In the genomic region with DNA sequence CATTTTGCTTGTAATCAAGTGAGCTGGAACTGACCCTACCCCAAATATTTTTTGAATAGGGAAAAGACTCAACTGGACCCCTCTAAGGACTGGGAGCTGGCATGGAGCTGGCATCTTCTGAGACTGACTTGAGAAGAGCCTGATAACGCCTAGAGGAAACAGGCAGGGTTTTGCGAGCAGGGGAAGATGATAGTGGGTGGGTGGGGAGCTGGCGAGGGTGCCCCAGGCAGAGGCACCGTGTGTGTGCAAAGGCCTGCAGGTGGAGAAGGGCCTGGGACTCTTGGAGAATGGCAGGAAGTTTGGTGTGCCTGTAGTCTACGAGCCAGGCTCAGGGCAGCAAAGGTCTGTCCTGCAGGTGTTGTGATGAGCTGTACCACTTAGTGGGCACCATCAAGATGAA, we compare ENCODE assay signal across 26 cellular contexts. TPM values are rescaled to one million over a fixed set of nuclear protein-coding genes. Genes with fewer than 3 reads are reported as not detected.
DNase-seq lines count a peak whose midpoint lies in the region; ATAC-seq and TF ChIP-seq lines count a peak whose summit lies in the region.
"Had no signal": no experiment of that assay in that cellular context is flagged by ENCODE, and none has a peak within 500 bp of the region (broad histone marks: within the 10 kb centered on the region; RNA-seq: fewer than 3 reads in every experiment).

No MANE protein-coding gene starts in this region.

- no peak overlapping the region for H3K27ac Mint-ChIP-seq in MCF 10A (ENCODE audit: low read depth, unreplicated experiment)
- H3K27ac Mint-ChIP-seq: activated CD4-positive, alpha-beta T cell treated with anti-CD3 and anti-CD28 coated beads, Interleukin-2, amount 10 ng/mL, durations not matched to agents 7 days and 5 days; activated CD8-positive, alpha-beta memory T cell treated with anti-CD3 and anti-CD28 coated beads, Interleukin-2, amount 10 ng/mL, durations not matched to agents 7 days and 5 days; CD4-positive, alpha-beta T cell; neural progenitor cell; T-helper 2 cell treated with Interferon-gamma antibody and Interleukin-4, amounts not matched to agents 5 μg/mL and 100 μg/mL, for 36 hours had no signal

- DNase-seq in breast epithelium (ENCODE audit: low spot score in 2 of 2) (no peak), MCF 10A (ENCODE audit: unreplicated experiment) (no peak), fibroblast of mammary gland (ENCODE audit: low read depth) (peak; percentile 19), prostate gland (ENCODE audit: low spot score) (no peak), transverse colon (no peak), NCI-H345 treated with DMSO at 0.1 percent for 48 hours (lab: John Stamatoyannopoulos, UW; ENCODE audit: unreplicated experiment) (no peak)
- DNase-seq: activated CD4-positive, alpha-beta T cell treated with anti-CD3 and anti-CD28 coated beads, Interleukin-2, amount 10 ng/mL, durations not matched to agents 7 days and 5 days; activated CD8-positive, alpha-beta memory T cell treated with anti-CD3 and anti-CD28 coated beads, Interleukin-2, amount 10 ng/mL, durations not matched to agents 7 days and 5 days; activated naive CD4-positive, alpha-beta T cell treated with anti-CD3 and anti-CD28 coated beads, Interleukin-2, amount 50 U/mL, for 16 hours; CD4-positive, alpha-beta T cell; hypothalamus; NCI-H1092 treated with DMSO at 0.1 percent for 48 hours; NCI-H1930; NCI-H345; stimulated activated CD4-positive, alpha-beta T cell treated with anti-CD3 and anti-CD28 coated beads, Interleukin-4, amount 100 ng/mL, for 24 hours; stimulated activated naive CD4-positive, alpha-beta T cell; WERI-Rb-1 had no signal

- H3K4me1 Mint-ChIP-seq in MCF 10A (ENCODE audit: insufficient read depth, unreplicated experiment): peaks cover 6% of the 10 kb centered on the region

- in situ Hi-C loops in transverse colon (cut with MboI; ENCODE audit: low pct_ligation_motif_present in 1 of 4, low pct_unique_long_range_greater_than_20kb in 1 of 4, low sequenced_read_pairs in 3 of 4): no loop called here

- H3K9me3 ChIP-seq in breast epithelium (no peaks in the 10 kb centered on the region), prostate gland (no peaks in the 10 kb centered on the region), transverse colon (no peaks in the 10 kb centered on the region)
- H3K9me3 ChIP-seq: ascending aorta, tibial artery had no signal

- H3K4me1 ChIP-seq in breast epithelium (peaks cover 0 to 5% of the 10 kb centered on the region in 2 donors), prostate gland (replicated peaks) (peaks cover 7% of the 10 kb centered on the region), transverse colon (peaks cover 20 to 63% (median 36%) of the 10 kb centered on the region in 4 donors)
- H3K4me1 ChIP-seq: neural progenitor cell had no signal

- H3K27ac ChIP-seq in breast epithelium: peak overlapping the region; percentile 75 to 89
- H3K27ac ChIP-seq in prostate gland: peak overlapping the region; percentile 85
- H3K27ac ChIP-seq in transverse colon: peak overlapping the region; percentile 83 to 97 (median 92)
- H3K27ac ChIP-seq: 22Rv1, ascending aorta, HL-60, neural progenitor cell, WERI-Rb-1 had no signal

- H3K27me3 ChIP-seq in breast epithelium (no peaks in the 10 kb centered on the region), prostate gland (replicated peaks; ENCODE audit: insufficient read depth) (no peaks in the 10 kb centered on the region), transverse colon (peaks cover 31% of the 10 kb centered on the region)
- H3K27me3 ChIP-seq: ascending aorta had no signal

- POLR2A ChIA-PET in MCF 10A (lab: Yijun Ruan, JAX): no interaction called here

- TF ChIP-seq POLR2A in breast epithelium (IDR thresholded peaks at IDR 0.05): no peak
- no peak for TF ChIP-seq POLR2A in prostate gland (IDR thresholded peaks at IDR 0.05)
- no peak for TF ChIP-seq POLR2A in transverse colon (IDR thresholded peaks at IDR 0.05)

- no peaks in the 10 kb centered on the region for H3K36me3 Mint-ChIP-seq in MCF 10A (ENCODE audit: insufficient read depth, unreplicated experiment)
- H3K36me3 Mint-ChIP-seq: activated CD8-positive, alpha-beta memory T cell treated with anti-CD3 and anti-CD28 coated beads, Interleukin-2, amount 10 ng/mL, durations not matched to agents 7 days and 5 days; neural progenitor cell had no signal

- no peaks in the 10 kb centered on the region for H3K9me3 Mint-ChIP-seq in MCF 10A (ENCODE audit: unreplicated experiment)
- H3K9me3 Mint-ChIP-seq: activated CD4-positive, alpha-beta T cell treated with anti-CD3 and anti-CD28 coated beads, Interleukin-2, amount 10 ng/mL, durations not matched to agents 7 days and 5 days; CD4-positive, alpha-beta T cell; central memory CD8-positive, alpha-beta T cell; neural progenitor cell; T-helper 2 cell treated with Interferon-gamma antibody and Interleukin-4, amounts not matched to agents 5 μg/mL and 100 μg/mL, for 36 hours had no signal

- H3K4me3 ChIP-seq in breast epithelium (peak overlapping the region in 2 of 3 donors; percentile 74 to 83), fibroblast of mammary gland (ENCODE audit: control insufficient read depth, low read depth, low read length) (no peak overlapping the region), prostate gland (no peak overlapping the region), transverse colon (peak overlapping the region in 1 of 4 donors; percentile 61)
- H3K4me3 ChIP-seq: ascending aorta, neural progenitor cell, tibial artery had no signal

- no peaks in the 10 kb centered on the region for H3K36me3 ChIP-seq in breast epithelium
- no peaks in the 10 kb centered on the region for H3K36me3 ChIP-seq in prostate gland
- no peaks in the 10 kb centered on the region for H3K36me3 ChIP-seq in transverse colon
- H3K36me3 ChIP-seq: ascending aorta, neural progenitor cell, tibial artery, WERI-Rb-1 had no signal

- intact Hi-C loops in breast epithelium (cut with DNase I; ENCODE audit: low total_unique reads): no loop called here
- intact Hi-C loops in MCF 10A (cut with micrococcal nuclease): no loop called here
- intact Hi-C loops in prostate gland (cut with DNase I): loop anchor here (5.0 to 10.0 kb wide), 2 partner anchors 88 to 519 kb away; no protein-coding TSS in a partner anchor
- intact Hi-C loops in transverse colon (cut with DNase I; ENCODE audit: low total_unique reads): no loop called here

- no peak for TF ChIP-seq EP300 in transverse colon (IDR thresholded peaks at IDR 0.05; ENCODE audit: low read depth)

- no peak overlapping the region for H3K4me3 Mint-ChIP-seq in MCF 10A (ENCODE audit: unreplicated experiment)
- H3K4me3 Mint-ChIP-seq: activated CD4-positive, alpha-beta T cell treated with anti-CD3 and anti-CD28 coated beads, Interleukin-2, amount 10 ng/mL, durations not matched to agents 7 days and 5 days; activated CD8-positive, alpha-beta memory T cell treated with anti-CD3 and anti-CD28 coated beads, Interleukin-2, amount 10 ng/mL, durations not matched to agents 7 days and 5 days; CD4-positive, alpha-beta T cell; central memory CD8-positive, alpha-beta T cell; neural progenitor cell; T-helper 2 cell treated with Interferon-gamma antibody and Interleukin-4, amounts not matched to agents 5 μg/mL and 100 μg/mL, for 36 hours had no signal

- CTCF ChIA-PET in MCF 10A (lab: Yijun Ruan, JAX): interaction anchor here (0.6 kb wide), 1 partner anchor 194 kb away, joined by 4 read pairs; no protein-coding TSS in a partner anchor

- ATAC-seq in HG02840 (IDR thresholded peaks at IDR 0.05; ENCODE audit: low FRiP score, unreplicated experiment) (no peak), GM21529 (IDR thresholded peaks at IDR 0.05; ENCODE audit: unreplicated experiment) (no peak)
- ATAC-seq: activated CD8-positive, alpha-beta memory T cell treated with anti-CD3 and anti-CD28 coated beads, Interleukin-2, amount 10 ng/mL, durations not matched to agents 7 days and 5 days had no signal

- no peak for TF ChIP-seq CTCF in breast epithelium (IDR thresholded peaks at IDR 0.05)
- no peak for TF ChIP-seq CTCF in MCF 10A (IDR thresholded peaks at IDR 0.05; ENCODE audit: unreplicated experiment)
- no peak for TF ChIP-seq CTCF in fibroblast of mammary gland (conservative IDR thresholded peaks at IDR 0.05; ENCODE audit: control insufficient read depth, insufficient read depth, low read depth, low read length)
- TF ChIP-seq CTCF in prostate gland (IDR thresholded peaks at IDR 0.05): no peak
- no peak for TF ChIP-seq CTCF in transverse colon (IDR thresholded peaks at IDR 0.05)

- peaks cover 28% of the 10 kb centered on the region for H3K27me3 Mint-ChIP-seq in MCF 10A (ENCODE audit: insufficient read depth, unreplicated experiment)

- WGBS in prostate gland: 67% methylated on average over 5 of the region's 5 CpGs
- WGBS in transverse colon (ENCODE audit: low coverage in 1 of 2), 2 donors: 24% methylated on average over 5 of the region's 5 CpGs; no CpG with 5 or more reads in 1 of the 2 donors

- BruUV-seq in MCF 10A (replicated peaks; lab: Mats Ljungman, UMichigan): no TSS peak

RNA-seq across cellular contexts. Expression of a gene that starts 4.1 kb away (rescaled TPM):
- total RNA-seq in breast epithelium (100 to 1,000 TPM in 2 of 3 donors, 10 to 100 TPM in 1; 94.7 to 386 (median 216) TPM), MCF 10A (2022) (0.28 TPM in 1 of 2 replicates, not detected in the other), prostate gland (100 to 1,000 TPM; 186 to 226 TPM), transverse colon (100 to 1,000 TPM in 1 of 4 donors, 10 to 100 TPM in 3; 53.4 to 326 (median 71.0) TPM)
- total RNA-seq: activated CD8-positive, alpha-beta memory T cell treated with anti-CD3 and anti-CD28 coated beads, Interleukin-2, amount 10 ng/mL, durations not matched to agents 7 days and 5 days had no signal

Comparison
In these comparisons a context has a peak if more than half of its experiments do, and no peak if none do; other contexts are left out.
1. RNA of a gene that starts 4.1 kb away (total RNA-seq): 186 to 226 TPM in prostate gland, 94.7 to 386 TPM in breast epithelium and 53.4 to 326 TPM in transverse colon; 0.28 TPM in MCF 10A; every median in the first group is over 10 times any median in the second.
2. H3K4me3 ChIP-seq: peak in breast epithelium (2 of 3); none in fibroblast of mammary gland (single experiment) and prostate gland (0 of 2).
3. Peak in every context shown above with its lines, with median percentiles within 50 percentile points of each other: H3K27ac ChIP-seq.